Comparison of ENCODE assay signal across 32 cellular contexts in genomic region chr4:16230308-16230707, GRCh38. TPM values are rescaled to one million over a fixed set of nuclear protein-coding genes. Genes with fewer than 3 reads are reported as not detected.
DNase-seq lines count a peak whose midpoint lies in the region; ATAC-seq and TF ChIP-seq lines count a peak whose summit lies in the region.
"Had no signal": no experiment of that assay in that cellular context is flagged by ENCODE, and none has a peak within 500 bp of the region (broad histone marks: within the 10 kb centered on the region; RNA-seq: fewer than 3 reads in every experiment).

No MANE protein-coding gene starts in this region.

- WGBS in adrenal gland, 4 donors, result 34 to 47% (median 43%) methylated on average over 2 of the region's 2 CpGs

- H3K4me3 Mint-ChIP-seq in natural killer cell, result peak overlapping the region; percentile 4
- H3K4me3 Mint-ChIP-seq in natural killer cell treated with Interleukin-12 subunit alpha and Interleukin-12 subunit beta and Interleukin-15 and Interleukin-18, amount 100 ng/mL, for 72 hours, result no peak overlapping the region
- H3K4me3 Mint-ChIP-seq in naive thymus-derived CD8-positive, alpha-beta T cell, result peak overlapping the region in 1 of 10 donors; percentile 26
- H3K4me3 Mint-ChIP-seq: activated CD4-positive, alpha-beta T cell treated with anti-CD3 and anti-CD28 coated beads, Interleukin-2, amount 10 ng/mL, durations not matched to agents 24 days and 14 days; activated T-cell treated with anti-CD3 and anti-CD28 coated beads, Interleukin-2, amount 50 U/mL, for 24 hours; mesothelial cell of epicardium; T-helper 2 cell treated with Interferon-gamma antibody and Interleukin-4, amounts not matched to agents 5 μg/mL and 100 μg/mL, for 36 hours had no signal

- ATAC-seq in natural killer cell (no peak), HG03432 (IDR thresholded peaks at IDR 0.05; ENCODE audit: unreplicated experiment) (no peak), GM18502 (IDR thresholded peaks at IDR 0.05; ENCODE audit: poor library complexity, unreplicated experiment) (no peak)
- ATAC-seq in natural killer cell treated with Interleukin-12 subunit alpha and Interleukin-12 subunit beta and Interleukin-15 and Interleukin-18, amount 100 ng/mL, for 72 hours, result no peak
- ATAC-seq in naive thymus-derived CD8-positive, alpha-beta T cell, result no peak
- ATAC-seq: left lung, right cardiac atrium, Right ventricle myocardium inferior had no signal

- TF ChIP-seq POLR2A in adrenal gland (IDR thresholded peaks at IDR 0.05), result no peak

- H3K4me1 ChIP-seq in adrenal gland (replicated peaks in 1 of 2), result peaks cover 41 to 56% of the 10 kb centered on the region in 2 donors
- H3K4me1 ChIP-seq: BE2C had no signal

- no peak overlapping the region for H3K27ac Mint-ChIP-seq in natural killer cell
- no peak overlapping the region for H3K27ac Mint-ChIP-seq in natural killer cell treated with Interleukin-12 subunit alpha and Interleukin-12 subunit beta and Interleukin-15 and Interleukin-18, amount 100 ng/mL, for 72 hours
- H3K27ac Mint-ChIP-seq in naive thymus-derived CD8-positive, alpha-beta T cell, result peak overlapping the region in 8 of 10 donors; percentile 0 to 92 (median 59)
- H3K27ac Mint-ChIP-seq: activated CD4-positive, alpha-beta T cell treated with anti-CD3 and anti-CD28 coated beads, Interleukin-2, amount 10 ng/mL, durations not matched to agents 24 days and 14 days; activated T-cell treated with anti-CD3 and anti-CD28 coated beads, Interleukin-2, amount 50 U/mL, for 24 hours; mesothelial cell of epicardium; T-helper 2 cell treated with Interferon-gamma antibody and Interleukin-4, amounts not matched to agents 5 μg/mL and 100 μg/mL, for 36 hours had no signal

- no peak for DNase-seq in natural killer cell
- DNase-seq in natural killer cell treated with Interleukin-12 subunit alpha and Interleukin-12 subunit beta and Interleukin-15 and Interleukin-18, amount 100 ng/mL, for 72 hours (ENCODE audit: low spot score), result no peak
- DNase-seq in adrenal gland, result no peak
- no peak for DNase-seq in naive thymus-derived CD8-positive, alpha-beta T cell
- DNase-seq in GM10266 (ENCODE audit: extremely low spot score), result no peak
- DNase-seq in NOMO-1 treated with dmso at 0.1 percent for 144 hours (lab: John Stamatoyannopoulos, UW; ENCODE audit: unreplicated experiment), result no peak
- DNase-seq: activated CD4-positive, alpha-beta T cell treated with anti-CD3 and anti-CD28 coated beads, Interleukin-2, amount 10 ng/mL, durations not matched to agents 24 days and 14 days; activated naive CD4-positive, alpha-beta T cell treated with Interleukin-2 at 50 U/mL for 16 hours; activated T-cell treated with anti-CD3 and anti-CD28 coated beads, Interleukin-2, amount 50 U/mL, for 24 hours; anterior cingulate cortex; BE2C; COR-L47; DND-41; hippocampal formation; left lung; NCI-H1092 treated with DMSO at 0.1 percent for 48 hours; NCI-H187 treated with DMSO at 0.1 percent for 48 hours; NCI-H2171 treated with DMSO at 0.1 percent for 48 hours; NCI-H524; NK-92 treated with Interleukin-12 subunit alpha and Interleukin-12 subunit beta, amount 100 ng/mL, for 24 hours; PC-9; right cardiac atrium; spleen; stimulated activated CD4-positive, alpha-beta T cell treated with anti-CD3 and anti-CD28 coated beads, Interleukin-4, amount 100 ng/mL, for 1 hour had no signal

- H3K27ac ChIP-seq in adrenal gland, result peak overlapping the region in 4 of 5 donors; percentile 39 to 78 (median 72)
- H3K27ac ChIP-seq: cardiac muscle cell, left lung, PC-9, suprapubic skin, VCaP had no signal

- peaks cover 6 to 17% of the 10 kb centered on the region in 2 donors for H3K27me3 Mint-ChIP-seq in natural killer cell (ENCODE audit: low read depth in 2 of 2)
- H3K27me3 Mint-ChIP-seq in natural killer cell treated with Interleukin-12 subunit alpha and Interleukin-12 subunit beta and Interleukin-15 and Interleukin-18, amount 100 ng/mL, for 72 hours, result peaks cover 0 to 10% of the 10 kb centered on the region in 2 donors
- H3K27me3 Mint-ChIP-seq in naive thymus-derived CD8-positive, alpha-beta T cell, result no peaks in the 10 kb centered on the region
- H3K27me3 Mint-ChIP-seq: activated T-cell treated with anti-CD3 and anti-CD28 coated beads, Interleukin-2, amount 50 U/mL, for 24 hours had no signal

- POLR2A ChIA-PET in naive thymus-derived CD8-positive, alpha-beta T cell (lab: Charles Lee), result no interaction called here

- peaks cover 10 to 22% of the 10 kb centered on the region in 2 donors for H3K4me1 Mint-ChIP-seq in natural killer cell
- peaks cover 4% of the 10 kb centered on the region in 2 donors for H3K4me1 Mint-ChIP-seq in natural killer cell treated with Interleukin-12 subunit alpha and Interleukin-12 subunit beta and Interleukin-15 and Interleukin-18, amount 100 ng/mL, for 72 hours (ENCODE audit: low read depth in 2 of 2)
- peaks cover 7 to 58% (median 27%) of the 10 kb centered on the region in 4 donors for H3K4me1 Mint-ChIP-seq in naive thymus-derived CD8-positive, alpha-beta T cell

- H3K27me3 ChIP-seq in adrenal gland, result no peaks in the 10 kb centered on the region
- H3K27me3 ChIP-seq: BE2C, cardiac muscle cell, left lung, spleen, suprapubic skin had no signal

- no peaks in the 10 kb centered on the region for H3K36me3 Mint-ChIP-seq in natural killer cell
- no peaks in the 10 kb centered on the region for H3K36me3 Mint-ChIP-seq in natural killer cell treated with Interleukin-12 subunit alpha and Interleukin-12 subunit beta and Interleukin-15 and Interleukin-18, amount 100 ng/mL, for 72 hours
- no peaks in the 10 kb centered on the region for H3K36me3 Mint-ChIP-seq in naive thymus-derived CD8-positive, alpha-beta T cell
- H3K36me3 Mint-ChIP-seq: mesothelial cell of epicardium had no signal

- no peaks in the 10 kb centered on the region for H3K9me3 ChIP-seq in adrenal gland (replicated peaks in 1 of 3)
- H3K9me3 ChIP-seq: BE2C, left lung, spleen, suprapubic skin had no signal

- intact Hi-C loops in natural killer cell (cut with micrococcal nuclease) (no loop called here), adrenal gland (cut with DNase I) (no loop called here)

- TF ChIP-seq CTCF in natural killer cell (IDR thresholded peaks at IDR 0.05) (no peak), adrenal gland (IDR thresholded peaks at IDR 0.05) (no peak), GM10266 (IDR thresholded peaks at IDR 0.05; ENCODE audit: control insufficient read depth, insufficient read depth, low read depth, missing control alignments) (no peak)

- H3K9me3 Mint-ChIP-seq in natural killer cell, result no peaks in the 10 kb centered on the region
- H3K9me3 Mint-ChIP-seq in natural killer cell treated with Interleukin-12 subunit alpha and Interleukin-12 subunit beta and Interleukin-15 and Interleukin-18, amount 100 ng/mL, for 72 hours, result no peaks in the 10 kb centered on the region
- H3K9me3 Mint-ChIP-seq in naive thymus-derived CD8-positive, alpha-beta T cell, result no peaks in the 10 kb centered on the region
- H3K9me3 Mint-ChIP-seq: activated CD4-positive, alpha-beta T cell treated with anti-CD3 and anti-CD28 coated beads, Interleukin-2, amount 10 ng/mL, durations not matched to agents 24 days and 14 days; activated T-cell treated with anti-CD3 and anti-CD28 coated beads, Interleukin-2, amount 50 U/mL, for 24 hours; T-helper 2 cell treated with Interferon-gamma antibody and Interleukin-4, amounts not matched to agents 5 μg/mL and 100 μg/mL, for 36 hours had no signal

- H3K4me3 ChIP-seq in adrenal gland, result no peak overlapping the region
- H3K4me3 ChIP-seq: cardiac muscle cell, left lung, PC-9, spleen, suprapubic skin had no signal

- H3K36me3 ChIP-seq in adrenal gland (replicated peaks in 1 of 2), result no peaks in the 10 kb centered on the region
- H3K36me3 ChIP-seq: BE2C, cardiac muscle cell, left lung, spleen, suprapubic skin had no signal

RNA-seq across cellular contexts. Expression of gene TAPT1, which starts 4.0 kb away (rescaled TPM):
- total RNA-seq in natural killer cell, result 10 to 100 TPM; 52.5 to 67.5 (median 52.7) TPM
- 10 to 100 TPM; 36.8 to 37.9 TPM for total RNA-seq in natural killer cell treated with Interleukin-12 subunit alpha and Interleukin-12 subunit beta and Interleukin-15 and Interleukin-18, amount 100 ng/mL, for 72 hours
- total RNA-seq in adrenal gland, result 100 to 1,000 TPM in 1 of 8 donors, 10 to 100 TPM in 7; 33.2 to 119 (median 51.1) TPM
- 10 to 100 TPM; 39.3 to 58.8 (median 56.2) TPM for polyA plus RNA-seq in adrenal gland
- total RNA-seq in naive thymus-derived CD8-positive, alpha-beta T cell, result 10 to 100 TPM; 74.1 to 75.0 TPM
- polyA plus RNA-seq in naive thymus-derived CD8-positive, alpha-beta T cell, result 10 to 100 TPM; 15.7 to 26.3 (median 26.1) TPM

Comparison
In these comparisons a context has a peak if more than half of its experiments do, and no peak if none do; other contexts are left out.
1. H3K27ac Mint-ChIP-seq: peak in naive thymus-derived CD8-positive, alpha-beta T cell (8 of 10); none in natural killer cell (0 of 2) and natural killer cell treated with Interleukin-12 subunit alpha and Interleukin-12 subunit beta and Interleukin-15 and Interleukin-18, amount 100 ng/mL, for 72 hours (0 of 2).